In genomic region chr20:62426059-62426348, GRCh38 we compare ENCODE assay signal across 1 cellular context.
TF ChIP-seq lines count a peak whose summit lies in the region.

No MANE protein-coding gene starts in this region.

TF ChIP-seq in H1, 55 proteins besides CTCF, POLR2A, EP300 and RAD21:
- peak; percentile 44; the same call in 1 of the 2 replicates for TF ChIP-seq FOSL1 (IDR thresholded peaks at IDR 0.05; ENCODE audit: insufficient read depth, low read depth, low read length)
